Comparison of ENCODE assay signal across 11 cellular contexts in the genomic region with DNA sequence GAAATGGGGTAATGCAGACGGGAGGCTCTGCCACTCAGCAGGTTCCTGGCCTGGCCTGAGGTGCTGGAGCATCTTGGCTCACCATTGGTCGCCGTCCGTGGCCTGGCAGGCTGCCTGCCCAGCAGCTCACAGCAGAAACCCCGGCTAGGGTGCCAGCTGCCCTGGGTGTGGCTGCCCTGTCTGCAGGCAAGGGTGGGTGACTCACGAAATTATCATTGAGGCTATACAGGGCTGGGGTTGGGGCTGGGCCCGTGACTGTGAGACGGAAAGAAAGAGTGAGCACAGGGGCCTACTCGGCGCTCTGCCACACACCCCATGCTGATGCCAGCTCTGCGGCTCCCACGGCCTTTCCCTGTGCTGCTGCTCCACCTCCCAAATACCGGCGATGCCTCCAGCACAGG. TPM values are rescaled to one million over a fixed set of nuclear protein-coding genes. Genes with fewer than 3 reads are reported as not detected.
DNase-seq lines count a peak whose midpoint lies in the region; ATAC-seq and TF ChIP-seq lines count a peak whose summit lies in the region.
"Had no signal": no experiment of that assay in that cellular context is flagged by ENCODE, and none has a peak within 500 bp of the region (broad histone marks: within the 10 kb centered on the region; RNA-seq: fewer than 3 reads in every experiment).

No MANE protein-coding gene starts in this region.

- TF ChIP-seq CTCF in SK-N-SH (IDR thresholded peaks at IDR 0.05) (no peak), heart left ventricle (IDR thresholded peaks at IDR 0.05) (no peak)

- ATAC-seq in heart left ventricle = peak; percentile 93 to 98 (median 95)

- TF ChIP-seq POLR2A in heart left ventricle (IDR thresholded peaks at IDR 0.05) = no peak

- TF ChIP-seq RAD21 in SK-N-SH (IDR thresholded peaks at IDR 0.05; ENCODE audit: low read length) = no peak

- H3K27me3 ChIP-seq in SK-N-SH (ENCODE audit: insufficient read depth) = no peaks in the 10 kb centered on the region
- peaks cover 0 to 4% (median 0%) of the 10 kb centered on the region in 9 donors for H3K27me3 ChIP-seq in heart left ventricle

- 55% methylated on average over 7 of the region's 14 CpGs for WGBS in SK-N-SH (ENCODE audit: low lambda C conversion rate)
- 33 to 60% (median 48%) methylated on average over 9 to 14 of the region's 14 CpGs for WGBS in heart left ventricle, 4 donors

- peaks cover 13 to 15% of the 10 kb centered on the region in 2 experiments; a peak in 3 of 4 replicates for H3K4me1 ChIP-seq in SK-N-SH (ENCODE audit: control insufficient read depth in 1 of 2, insufficient read depth in 2 of 2, low read depth in 1 of 2, low read length in 1 of 2)
- H3K4me1 ChIP-seq in heart left ventricle = peaks cover 0 to 11% (median 0%) of the 10 kb centered on the region in 12 donors

- no peak overlapping the region for H3K4me2 ChIP-seq in SK-N-SH

- H3K79me2 ChIP-seq in SK-N-SH (ENCODE audit: insufficient read depth) = no peaks in the 10 kb centered on the region

- H3F3A ChIP-seq in SK-N-SH (replicated peaks; ENCODE audit: insufficient read depth) = no peaks in the 10 kb centered on the region

- no peak overlapping the region for H2AFZ ChIP-seq in SK-N-SH (ENCODE audit: low read depth)

- H4K20me1 ChIP-seq in SK-N-SH (ENCODE audit: insufficient read depth) = no peaks in the 10 kb centered on the region

- no peak overlapping the region for H3K9ac ChIP-seq in SK-N-SH

- intact Hi-C loops in heart left ventricle (cut with DNase I) = no loop called here

- H3K4me3 ChIP-seq in SK-N-SH (ENCODE audit: low read depth in 2 of 2, low read length in 1 of 2) (no peak overlapping the region), heart left ventricle (no peak overlapping the region)
- H3K4me3 ChIP-seq: thoracic aorta had no signal

- no peak for TF ChIP-seq EP300 in SK-N-SH (IDR thresholded peaks at IDR 0.05; ENCODE audit: borderline replicate concordance in 1 of 2, low read depth in 1 of 2, low read length in 1 of 2)

- H3K9me3 ChIP-seq in SK-N-SH = no peaks in the 10 kb centered on the region
- no peaks in the 10 kb centered on the region for H3K9me3 ChIP-seq in heart left ventricle
- H3K9me3 ChIP-seq: thoracic aorta had no signal

- CTCF ChIA-PET in SK-N-SH (lab: Yijun Ruan, JAX) = interaction anchor here (1.3 to 2.1 kb wide), 2 partner anchors 21 to 34 kb away, joined by 3 to 8 read pairs; no protein-coding TSS in a partner anchor

- H3K36me3 ChIP-seq in SK-N-SH (replicated peaks in 1 of 2; ENCODE audit: control insufficient read depth in 1 of 2, insufficient read depth in 2 of 2, low read length in 1 of 2) = no peaks in the 10 kb centered on the region
- H3K36me3 ChIP-seq in heart left ventricle = no peaks in the 10 kb centered on the region
- H3K36me3 ChIP-seq: thoracic aorta had no signal

- DNase-seq in NCI-H1694 (lab: John Stamatoyannopoulos, UW) (peak; percentile 40), NCI-H1694 treated with DMSO at 0.1 percent for 48 hours (lab: John Stamatoyannopoulos, UW) (no peak), SK-N-SH (no peak), heart left ventricle (peak; percentile 73 to 93 (median 89)), ureter (ENCODE audit: low spot score) (peak; percentile 75), hepatic stellate cell (ENCODE audit: low spot score) (no peak), NCI-H1048 (lab: John Stamatoyannopoulos, UW) (no peak)
- no peak for DNase-seq in stimulated activated CD4-positive, alpha-beta T cell treated with anti-CD3 and anti-CD28 coated beads, Interleukin-1b, Interleukin-23, amount 100 ng/mL, for 48 hours
- DNase-seq: activated gamma-delta T cell treated with Interleukin-2 at 50 U/mL for 16 hours, head of caudate nucleus had no signal

- H3K27ac ChIP-seq in SK-N-SH (ENCODE audit: low read depth in 2 of 2, low read length in 1 of 2) = peak overlapping the region in 1 of 2 experiments; percentile 43; a peak in 2 of 4 replicates
- peak overlapping the region in 3 of 12 donors; percentile 27 to 57 (median 49) for H3K27ac ChIP-seq in heart left ventricle
- H3K27ac ChIP-seq: thoracic aorta had no signal

- no peaks in the 10 kb centered on the region for H3K9me2 ChIP-seq in SK-N-SH

- POLR2A ChIA-PET in SK-N-SH (lab: Yijun Ruan, JAX) = no interaction called here

TF ChIP-seq in SK-N-SH, 30 proteins besides CTCF, POLR2A, EP300 and RAD21 (continues in another document):
- TF ChIP-seq MXI1 (IDR thresholded peaks at IDR 0.05; ENCODE audit: low read depth, low read length) (no peak), RFX5 (IDR thresholded peaks at IDR 0.05; ENCODE audit: low read length) (no peak), CHD2 (IDR thresholded peaks at IDR 0.05; ENCODE audit: low read length, partially characterized antibody) (no peak), POLR2AphosphoS5 (IDR thresholded peaks at IDR 0.05; ENCODE audit: low read depth, low read length) (no peak), RXRA (IDR thresholded peaks at IDR 0.05; ENCODE audit: borderline replicate concordance, low read depth) (no peak), ELF1 (IDR thresholded peaks at IDR 0.05) (no peak), GATA2 (CRISPR knock-in tag; IDR thresholded peaks at IDR 0.05) (no peak), FOSL2 (IDR thresholded peaks at IDR 0.05; ENCODE audit: borderline replicate concordance, low read depth) (peak; percentile 23; the same call in 1 of the 2 replicates), MEF2A (IDR thresholded peaks at IDR 0.05; ENCODE audit: borderline replicate concordance, low read depth) (no peak), FOXM1 (IDR thresholded peaks at IDR 0.05; ENCODE audit: low read depth) (no peak), SIN3A (IDR thresholded peaks at IDR 0.05; ENCODE audit: borderline replicate concordance, low read depth, low read length) (no peak), TCF12 (IDR thresholded peaks at IDR 0.05) (peak; percentile 49; the same call in 1 of the 2 replicates), YY1 (IDR thresholded peaks at IDR 0.05; ENCODE audit: low read depth) (no peak), GABPA (IDR thresholded peaks at IDR 0.05; ENCODE audit: low read depth) (no peak), SMC3 (IDR thresholded peaks at IDR 0.05; ENCODE audit: low read depth, low read length) (no peak), NFIC (IDR thresholded peaks at IDR 0.05; ENCODE audit: borderline replicate concordance) (peak; percentile 33; the same call in 1 of the 2 replicates), NRF1 (IDR thresholded peaks at IDR 0.05; ENCODE audit: low read depth, low read length) (no peak), TAF1 (IDR thresholded peaks at IDR 0.05; ENCODE audit: borderline replicate concordance, low read depth, low read length) (no peak)
- TF ChIP-seq, protein P1, sequence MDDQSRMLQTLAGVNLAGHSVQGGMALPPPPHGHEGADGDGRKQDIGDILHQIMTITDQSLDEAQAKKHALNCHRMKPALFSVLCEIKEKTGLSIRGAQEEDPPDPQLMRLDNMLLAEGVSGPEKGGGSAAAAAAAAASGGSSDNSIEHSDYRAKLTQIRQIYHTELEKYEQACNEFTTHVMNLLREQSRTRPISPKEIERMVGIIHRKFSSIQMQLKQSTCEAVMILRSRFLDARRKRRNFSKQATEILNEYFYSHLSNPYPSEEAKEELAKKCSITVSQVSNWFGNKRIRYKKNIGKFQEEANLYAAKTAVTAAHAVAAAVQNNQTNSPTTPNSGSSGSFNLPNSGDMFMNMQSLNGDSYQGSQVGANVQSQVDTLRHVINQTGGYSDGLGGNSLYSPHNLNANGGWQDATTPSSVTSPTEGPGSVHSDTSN (IDR thresholded peaks at IDR 0.05) = no peak
- TF ChIP-seq, protein P2, sequence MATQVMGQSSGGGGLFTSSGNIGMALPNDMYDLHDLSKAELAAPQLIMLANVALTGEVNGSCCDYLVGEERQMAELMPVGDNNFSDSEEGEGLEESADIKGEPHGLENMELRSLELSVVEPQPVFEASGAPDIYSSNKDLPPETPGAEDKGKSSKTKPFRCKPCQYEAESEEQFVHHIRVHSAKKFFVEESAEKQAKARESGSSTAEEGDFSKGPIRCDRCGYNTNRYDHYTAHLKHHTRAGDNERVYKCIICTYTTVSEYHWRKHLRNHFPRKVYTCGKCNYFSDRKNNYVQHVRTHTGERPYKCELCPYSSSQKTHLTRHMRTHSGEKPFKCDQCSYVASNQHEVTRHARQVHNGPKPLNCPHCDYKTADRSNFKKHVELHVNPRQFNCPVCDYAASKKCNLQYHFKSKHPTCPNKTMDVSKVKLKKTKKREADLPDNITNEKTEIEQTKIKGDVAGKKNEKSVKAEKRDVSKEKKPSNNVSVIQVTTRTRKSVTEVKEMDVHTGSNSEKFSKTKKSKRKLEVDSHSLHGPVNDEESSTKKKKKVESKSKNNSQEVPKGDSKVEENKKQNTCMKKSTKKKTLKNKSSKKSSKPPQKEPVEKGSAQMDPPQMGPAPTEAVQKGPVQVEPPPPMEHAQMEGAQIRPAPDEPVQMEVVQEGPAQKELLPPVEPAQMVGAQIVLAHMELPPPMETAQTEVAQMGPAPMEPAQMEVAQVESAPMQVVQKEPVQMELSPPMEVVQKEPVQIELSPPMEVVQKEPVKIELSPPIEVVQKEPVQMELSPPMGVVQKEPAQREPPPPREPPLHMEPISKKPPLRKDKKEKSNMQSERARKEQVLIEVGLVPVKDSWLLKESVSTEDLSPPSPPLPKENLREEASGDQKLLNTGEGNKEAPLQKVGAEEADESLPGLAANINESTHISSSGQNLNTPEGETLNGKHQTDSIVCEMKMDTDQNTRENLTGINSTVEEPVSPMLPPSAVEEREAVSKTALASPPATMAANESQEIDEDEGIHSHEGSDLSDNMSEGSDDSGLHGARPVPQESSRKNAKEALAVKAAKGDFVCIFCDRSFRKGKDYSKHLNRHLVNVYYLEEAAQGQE (IDR thresholded peaks at IDR 0.05; ENCODE audit: low read depth, low read length) = no peak
- TF ChIP-seq, protein P3, sequence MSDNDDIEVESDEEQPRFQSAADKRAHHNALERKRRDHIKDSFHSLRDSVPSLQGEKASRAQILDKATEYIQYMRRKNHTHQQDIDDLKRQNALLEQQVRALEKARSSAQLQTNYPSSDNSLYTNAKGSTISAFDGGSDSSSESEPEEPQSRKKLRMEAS (IDR thresholded peaks at IDR 0.05; ENCODE audit: low read depth) = no peak

RNA-seq across cellular contexts. Expression of a gene that starts 8.0 kb away (rescaled TPM):
- polyA plus RNA-seq in SK-N-SH (2012; rRNA removed) (not detected in 2 replicates), heart left ventricle (under 1 TPM in 1 of 2 donors, not detected in 1; 0.62 TPM)
- polyA plus RNA-seq in SK-N-SH (2012; cell fraction: cytosol; rRNA removed) = not detected in 2 replicates
- not detected in 2 replicates for polyA plus RNA-seq in SK-N-SH (2012; cell fraction: nucleus; rRNA removed)
- total RNA-seq in heart left ventricle (1 to 10 TPM in 1 of 9 donors, under 1 TPM in 6, not detected in 2; 0.09 to 1.6 (median 0.27) TPM), ureter (58.1 TPM)

Comparison
In these comparisons a context has a peak if more than half of its experiments do, and no peak if none do; other contexts are left out.
1. DNase-seq: peak in NCI-H1694 (single experiment), heart left ventricle (5 of 5) and ureter (single experiment); none in NCI-H1694 treated with DMSO at 0.1 percent for 48 hours (single experiment), SK-N-SH (single experiment), stimulated activated CD4-positive, alpha-beta T cell treated with anti-CD3 and anti-CD28 coated beads, Interleukin-1b, Interleukin-23, amount 100 ng/mL, for 48 hours (single experiment), hepatic stellate cell (single experiment) and NCI-H1048 (single experiment).
2. RNA of a gene that starts 8.0 kb away (total RNA-seq): 58.1 TPM in ureter (single experiment); 0.09 to 1.6 TPM in heart left ventricle; every median in the first group is over 10 times any median in the second.